Comparison of ENCODE assay signal across 15 cellular contexts in the genomic region with DNA sequence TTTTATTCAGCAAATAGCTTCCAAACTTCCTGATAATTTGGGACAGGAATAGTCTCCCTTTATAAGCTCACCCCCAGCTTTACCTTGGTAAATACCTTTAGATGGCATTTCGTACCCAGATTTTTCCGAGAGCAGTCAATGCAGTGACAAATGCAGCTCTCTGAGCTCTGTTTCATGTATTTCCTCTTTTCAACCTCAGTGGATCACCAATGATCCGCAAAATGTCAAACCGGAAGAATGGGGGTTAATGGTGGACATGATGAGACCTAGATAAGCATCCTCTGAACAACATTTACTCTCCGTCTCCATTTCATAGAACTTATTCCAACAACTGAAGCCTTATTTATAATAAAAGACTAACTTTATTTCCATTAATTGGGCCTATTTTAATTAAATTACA.
"Had no signal": no experiment of that assay in that cellular context is flagged by ENCODE, and none has a peak within 500 bp of the region (broad histone marks: within the 10 kb centered on the region; RNA-seq: fewer than 3 reads in every experiment).

No MANE protein-coding gene starts in this region.

- DNase-seq: activated CD4-positive, alpha-beta T cell treated with anti-CD3 and anti-CD28 coated beads, Interleukin-2, amount 50 U/mL, for 4 hours; activated CD4-positive, CD25-positive, alpha-beta regulatory T cell treated with anti-CD3 and anti-CD28 coated beads, Interleukin-2, amount 50 U/mL, for 72 hours; activated gamma-delta T cell; activated T-cell treated with anti-CD3 and anti-CD28 coated beads, Interleukin-2, amount 50 U/mL, for 72 hours; cerebellar nuclear complex; cortex of kidney; sigmoid colon; stimulated activated naive B cell treated with anti-CD40 and anti-IgM and Interleukin-4, amounts not matched to agents 10 μg/mL and 1 μg/mL and 100 μg/mL, for 72 hours had no signal

- H3K36me3 ChIP-seq: sigmoid colon had no signal

- H3K4me1 Mint-ChIP-seq: activated naive CD4-positive, alpha-beta T cell treated with anti-CD3 and anti-CD28 coated beads, Interleukin-2, amount 50 U/mL, for 24 hours; mesothelial cell of epicardium; stimulated activated naive B cell treated with anti-CD40 and anti-IgM and Interleukin-4, amounts not matched to agents 10 μg/mL and 1 μg/mL and 100 μg/mL, for 72 hours had no signal

- H3K27me3 ChIP-seq: sigmoid colon had no signal

- H3K9me3 ChIP-seq: sigmoid colon had no signal

- H3K4me3 Mint-ChIP-seq: activated naive CD4-positive, alpha-beta T cell treated with anti-CD3 and anti-CD28 coated beads, Interleukin-2, amount 50 U/mL, for 24 hours; activated T-cell treated with anti-CD3 and anti-CD28 coated beads, Interleukin-2, amount 50 U/mL, for 72 hours; mesothelial cell of epicardium; natural killer cell treated with Interleukin-12 subunit alpha and Interleukin-12 subunit beta and Interleukin-15 and Interleukin-18, amount 100 ng/mL, for 72 hours; stimulated activated naive B cell treated with anti-CD40 and anti-IgM and Interleukin-4, amounts not matched to agents 10 μg/mL and 1 μg/mL and 100 μg/mL, for 72 hours had no signal

- H3K36me3 Mint-ChIP-seq: activated naive CD4-positive, alpha-beta T cell treated with anti-CD3 and anti-CD28 coated beads, Interleukin-2, amount 50 U/mL, for 24 hours; mesothelial cell of epicardium; natural killer cell treated with Interleukin-12 subunit alpha and Interleukin-12 subunit beta and Interleukin-15 and Interleukin-18, amount 100 ng/mL, for 72 hours; stimulated activated naive B cell treated with anti-CD40 and anti-IgM and Interleukin-4, amounts not matched to agents 10 μg/mL and 1 μg/mL and 100 μg/mL, for 72 hours had no signal

- H3K27ac ChIP-seq: parathyroid adenoma, sigmoid colon, VCaP had no signal

- H3K27ac Mint-ChIP-seq: activated naive CD4-positive, alpha-beta T cell treated with anti-CD3 and anti-CD28 coated beads, Interleukin-2, amount 50 U/mL, for 24 hours; activated T-cell treated with anti-CD3 and anti-CD28 coated beads, Interleukin-2, amount 50 U/mL, for 72 hours; mesothelial cell of epicardium; natural killer cell treated with Interleukin-12 subunit alpha and Interleukin-12 subunit beta and Interleukin-15 and Interleukin-18, amount 100 ng/mL, for 72 hours; stimulated activated naive B cell treated with anti-CD40 and anti-IgM and Interleukin-4, amounts not matched to agents 10 μg/mL and 1 μg/mL and 100 μg/mL, for 72 hours had no signal

- H3K4me3 ChIP-seq: lung, sigmoid colon had no signal

- H3K27me3 Mint-ChIP-seq: stimulated activated naive B cell treated with anti-CD40 and anti-IgM and Interleukin-4, amounts not matched to agents 10 μg/mL and 1 μg/mL and 100 μg/mL, for 72 hours had no signal

- H3K9me3 Mint-ChIP-seq: activated naive CD4-positive, alpha-beta T cell treated with anti-CD3 and anti-CD28 coated beads, Interleukin-2, amount 50 U/mL, for 24 hours; activated T-cell treated with anti-CD3 and anti-CD28 coated beads, Interleukin-2, amount 50 U/mL, for 72 hours; mesothelial cell of epicardium; natural killer cell treated with Interleukin-12 subunit alpha and Interleukin-12 subunit beta and Interleukin-15 and Interleukin-18, amount 100 ng/mL, for 72 hours; stimulated activated naive B cell treated with anti-CD40 and anti-IgM and Interleukin-4, amounts not matched to agents 10 μg/mL and 1 μg/mL and 100 μg/mL, for 72 hours had no signal

- ATAC-seq: activated T-cell treated with anti-CD3 and anti-CD28 coated beads, Interleukin-2, amount 50 U/mL, for 72 hours; left lobe of liver; natural killer cell treated with Interleukin-12 subunit alpha and Interleukin-12 subunit beta and Interleukin-15 and Interleukin-18, amount 100 ng/mL, for 72 hours; stimulated activated naive B cell treated with anti-CD40 and anti-IgM and Interleukin-4, amounts not matched to agents 10 μg/mL and 1 μg/mL and 100 μg/mL, for 72 hours had no signal

- H3K4me1 ChIP-seq: parathyroid adenoma, sigmoid colon had no signal
